ENCODE assay signal across 1 cellular context in the genomic region with DNA sequence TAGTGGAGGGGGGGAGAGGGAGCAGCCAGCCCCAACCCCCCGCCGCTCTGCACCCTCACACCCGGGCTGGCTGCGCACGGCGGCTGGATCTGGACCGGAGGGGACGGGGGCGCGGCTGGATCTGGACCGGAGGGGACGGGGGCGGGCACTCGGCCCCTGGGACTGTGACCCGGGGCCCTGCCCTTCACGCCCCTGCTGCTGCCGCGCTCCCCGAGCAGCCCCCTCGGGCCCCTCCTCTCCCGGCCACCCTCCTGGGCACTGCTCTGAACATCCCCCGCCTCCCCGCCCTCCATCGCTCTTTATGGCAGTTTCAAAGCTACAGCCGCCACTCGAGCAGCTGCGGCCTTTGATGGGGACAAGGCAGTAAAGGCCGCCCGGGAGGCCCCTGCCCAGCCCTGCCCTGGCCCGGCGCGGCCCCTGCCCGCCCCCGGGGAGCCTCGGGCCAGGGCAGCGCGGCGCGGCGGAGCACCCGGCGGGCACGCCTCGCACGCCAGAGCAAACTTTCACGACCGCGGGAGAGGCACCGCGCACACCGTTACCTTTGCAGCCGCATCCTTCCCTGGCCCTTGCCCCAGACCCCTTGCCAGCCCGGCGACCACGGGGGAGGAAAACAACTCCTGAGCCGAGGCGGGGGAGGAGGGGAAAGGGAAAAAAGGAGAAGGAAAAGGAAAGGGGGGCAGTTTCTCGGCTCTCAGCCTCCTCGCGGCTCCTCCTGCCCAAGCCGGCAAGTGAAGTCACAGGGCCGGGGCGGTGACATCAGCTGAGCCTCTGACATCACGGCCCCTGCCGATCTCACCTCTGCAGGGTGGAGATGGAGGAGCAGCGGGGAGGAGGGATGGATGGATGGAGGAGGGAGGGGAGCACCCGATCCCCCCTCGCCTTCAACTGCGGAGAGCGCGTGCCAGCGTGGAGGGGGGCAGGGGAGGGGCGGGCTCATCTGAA.
TF ChIP-seq lines count a peak whose summit lies in the region.

No MANE protein-coding gene starts in this region.

TF ChIP-seq in HepG2, 621 proteins besides CTCF, POLR2A, EP300 and RAD21 (continued from another document and continues in another):
- TF ChIP-seq, protein P1, sequence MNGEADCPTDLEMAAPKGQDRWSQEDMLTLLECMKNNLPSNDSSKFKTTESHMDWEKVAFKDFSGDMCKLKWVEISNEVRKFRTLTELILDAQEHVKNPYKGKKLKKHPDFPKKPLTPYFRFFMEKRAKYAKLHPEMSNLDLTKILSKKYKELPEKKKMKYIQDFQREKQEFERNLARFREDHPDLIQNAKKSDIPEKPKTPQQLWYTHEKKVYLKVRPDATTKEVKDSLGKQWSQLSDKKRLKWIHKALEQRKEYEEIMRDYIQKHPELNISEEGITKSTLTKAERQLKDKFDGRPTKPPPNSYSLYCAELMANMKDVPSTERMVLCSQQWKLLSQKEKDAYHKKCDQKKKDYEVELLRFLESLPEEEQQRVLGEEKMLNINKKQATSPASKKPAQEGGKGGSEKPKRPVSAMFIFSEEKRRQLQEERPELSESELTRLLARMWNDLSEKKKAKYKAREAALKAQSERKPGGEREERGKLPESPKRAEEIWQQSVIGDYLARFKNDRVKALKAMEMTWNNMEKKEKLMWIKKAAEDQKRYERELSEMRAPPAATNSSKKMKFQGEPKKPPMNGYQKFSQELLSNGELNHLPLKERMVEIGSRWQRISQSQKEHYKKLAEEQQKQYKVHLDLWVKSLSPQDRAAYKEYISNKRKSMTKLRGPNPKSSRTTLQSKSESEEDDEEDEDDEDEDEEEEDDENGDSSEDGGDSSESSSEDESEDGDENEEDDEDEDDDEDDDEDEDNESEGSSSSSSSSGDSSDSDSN (CRISPR knock-in tag; IDR thresholded peaks at IDR 0.05): no peak
- peak; percentile 38; the same call in 1 of the 2 replicates for TF ChIP-seq CREB1 (IDR thresholded peaks at IDR 0.05)
- TF ChIP-seq CREB1 (CRISPR knock-in tag; IDR thresholded peaks at IDR 0.05): no peak
- TF ChIP-seq TEAD2 (CRISPR knock-in tag; IDR thresholded peaks at IDR 0.05): no peak
- no peak for TF ChIP-seq SOX6 (IDR thresholded peaks at IDR 0.05)
- 0 out of 2 replicates have a peak, but pooled peaks have one; percentile 18 for TF ChIP-seq SOX6 (CRISPR knock-in tag; IDR thresholded peaks at IDR 0.05)
- no peak for TF ChIP-seq POLR2AphosphoS2 (IDR thresholded peaks at IDR 0.05; ENCODE audit: low read depth, low read length)
- TF ChIP-seq, protein P2, sequence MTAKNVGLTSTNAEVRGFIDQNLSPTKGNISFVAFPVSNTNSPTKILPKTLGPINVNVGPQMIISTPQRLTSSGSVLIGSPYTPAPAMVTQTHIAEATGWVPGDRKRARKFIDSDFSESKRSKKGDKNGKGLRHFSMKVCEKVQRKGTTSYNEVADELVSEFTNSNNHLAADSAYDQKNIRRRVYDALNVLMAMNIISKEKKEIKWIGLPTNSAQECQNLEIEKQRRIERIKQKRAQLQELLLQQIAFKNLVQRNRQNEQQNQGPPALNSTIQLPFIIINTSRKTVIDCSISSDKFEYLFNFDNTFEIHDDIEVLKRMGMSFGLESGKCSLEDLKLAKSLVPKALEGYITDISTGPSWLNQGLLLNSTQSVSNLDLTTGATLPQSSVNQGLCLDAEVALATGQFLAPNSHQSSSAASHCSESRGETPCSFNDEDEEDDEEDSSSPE (CRISPR knock-in tag; IDR thresholded peaks at IDR 0.05): no peak
- no peak for TF ChIP-seq ZNF230 (CRISPR knock-in tag; IDR thresholded peaks at IDR 0.05)
- TF ChIP-seq SP5 (CRISPR knock-in tag; IDR thresholded peaks at IDR 0.05; ENCODE audit: borderline replicate concordance, low read depth): peak; percentile 61; the same call in 1 of the 2 replicates
- no peak for TF ChIP-seq NAIF1 (CRISPR knock-in tag; IDR thresholded peaks at IDR 0.05; ENCODE audit: borderline replicate concordance)
- no peak for TF ChIP-seq DNMT1 (CRISPR knock-in tag; IDR thresholded peaks at IDR 0.05)
- TF ChIP-seq MAZ (IDR thresholded peaks at IDR 0.05; ENCODE audit: borderline replicate concordance, low read depth, low read length): no peak
- TF ChIP-seq MAZ (CRISPR knock-in tag; IDR thresholded peaks at IDR 0.05; ENCODE audit: low read depth): 0 out of 2 replicates have a peak, but pooled peaks have one; percentile 1
- no peak for TF ChIP-seq U2AF1 (optimal IDR thresholded peaks at IDR 0.05; ENCODE audit: low read depth, low read length)
- TF ChIP-seq SNRNP70 (IDR thresholded peaks at IDR 0.05; ENCODE audit: low read depth, low read length): no peak
- TF ChIP-seq SETDB1 (CRISPR knock-in tag; IDR thresholded peaks at IDR 0.05; ENCODE audit: borderline replicate concordance): no peak
- TF ChIP-seq IRF2 (CRISPR knock-in tag; IDR thresholded peaks at IDR 0.05): no peak
- peak; percentile 98 for TF ChIP-seq ZNF263 (CRISPR knock-in tag; IDR thresholded peaks at IDR 0.05)
- TF ChIP-seq, protein P3, sequence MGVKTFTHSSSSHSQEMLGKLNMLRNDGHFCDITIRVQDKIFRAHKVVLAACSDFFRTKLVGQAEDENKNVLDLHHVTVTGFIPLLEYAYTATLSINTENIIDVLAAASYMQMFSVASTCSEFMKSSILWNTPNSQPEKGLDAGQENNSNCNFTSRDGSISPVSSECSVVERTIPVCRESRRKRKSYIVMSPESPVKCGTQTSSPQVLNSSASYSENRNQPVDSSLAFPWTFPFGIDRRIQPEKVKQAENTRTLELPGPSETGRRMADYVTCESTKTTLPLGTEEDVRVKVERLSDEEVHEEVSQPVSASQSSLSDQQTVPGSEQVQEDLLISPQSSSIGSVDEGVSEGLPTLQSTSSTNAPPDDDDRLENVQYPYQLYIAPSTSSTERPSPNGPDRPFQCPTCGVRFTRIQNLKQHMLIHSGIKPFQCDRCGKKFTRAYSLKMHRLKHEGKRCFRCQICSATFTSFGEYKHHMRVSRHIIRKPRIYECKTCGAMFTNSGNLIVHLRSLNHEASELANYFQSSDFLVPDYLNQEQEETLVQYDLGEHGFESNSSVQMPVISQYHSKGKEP (CRISPR knock-in tag; IDR thresholded peaks at IDR 0.05): no peak
- no peak for TF ChIP-seq ZNF484 (CRISPR knock-in tag; IDR thresholded peaks at IDR 0.05; ENCODE audit: borderline replicate concordance, low read depth)
- no peak for TF ChIP-seq ASH2L (IDR thresholded peaks at IDR 0.05; ENCODE audit: insufficient read length, low read depth, low read length)
- TF ChIP-seq, protein P4, sequence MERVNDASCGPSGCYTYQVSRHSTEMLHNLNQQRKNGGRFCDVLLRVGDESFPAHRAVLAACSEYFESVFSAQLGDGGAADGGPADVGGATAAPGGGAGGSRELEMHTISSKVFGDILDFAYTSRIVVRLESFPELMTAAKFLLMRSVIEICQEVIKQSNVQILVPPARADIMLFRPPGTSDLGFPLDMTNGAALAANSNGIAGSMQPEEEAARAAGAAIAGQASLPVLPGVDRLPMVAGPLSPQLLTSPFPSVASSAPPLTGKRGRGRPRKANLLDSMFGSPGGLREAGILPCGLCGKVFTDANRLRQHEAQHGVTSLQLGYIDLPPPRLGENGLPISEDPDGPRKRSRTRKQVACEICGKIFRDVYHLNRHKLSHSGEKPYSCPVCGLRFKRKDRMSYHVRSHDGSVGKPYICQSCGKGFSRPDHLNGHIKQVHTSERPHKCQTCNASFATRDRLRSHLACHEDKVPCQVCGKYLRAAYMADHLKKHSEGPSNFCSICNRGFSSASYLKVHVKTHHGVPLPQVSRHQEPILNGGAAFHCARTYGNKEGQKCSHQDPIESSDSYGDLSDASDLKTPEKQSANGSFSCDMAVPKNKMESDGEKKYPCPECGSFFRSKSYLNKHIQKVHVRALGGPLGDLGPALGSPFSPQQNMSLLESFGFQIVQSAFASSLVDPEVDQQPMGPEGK (CRISPR knock-in tag; IDR thresholded peaks at IDR 0.05): peak; percentile 71
- TF ChIP-seq ELF3 (CRISPR knock-in tag; IDR thresholded peaks at IDR 0.05): no peak
- TF ChIP-seq, protein P5, sequence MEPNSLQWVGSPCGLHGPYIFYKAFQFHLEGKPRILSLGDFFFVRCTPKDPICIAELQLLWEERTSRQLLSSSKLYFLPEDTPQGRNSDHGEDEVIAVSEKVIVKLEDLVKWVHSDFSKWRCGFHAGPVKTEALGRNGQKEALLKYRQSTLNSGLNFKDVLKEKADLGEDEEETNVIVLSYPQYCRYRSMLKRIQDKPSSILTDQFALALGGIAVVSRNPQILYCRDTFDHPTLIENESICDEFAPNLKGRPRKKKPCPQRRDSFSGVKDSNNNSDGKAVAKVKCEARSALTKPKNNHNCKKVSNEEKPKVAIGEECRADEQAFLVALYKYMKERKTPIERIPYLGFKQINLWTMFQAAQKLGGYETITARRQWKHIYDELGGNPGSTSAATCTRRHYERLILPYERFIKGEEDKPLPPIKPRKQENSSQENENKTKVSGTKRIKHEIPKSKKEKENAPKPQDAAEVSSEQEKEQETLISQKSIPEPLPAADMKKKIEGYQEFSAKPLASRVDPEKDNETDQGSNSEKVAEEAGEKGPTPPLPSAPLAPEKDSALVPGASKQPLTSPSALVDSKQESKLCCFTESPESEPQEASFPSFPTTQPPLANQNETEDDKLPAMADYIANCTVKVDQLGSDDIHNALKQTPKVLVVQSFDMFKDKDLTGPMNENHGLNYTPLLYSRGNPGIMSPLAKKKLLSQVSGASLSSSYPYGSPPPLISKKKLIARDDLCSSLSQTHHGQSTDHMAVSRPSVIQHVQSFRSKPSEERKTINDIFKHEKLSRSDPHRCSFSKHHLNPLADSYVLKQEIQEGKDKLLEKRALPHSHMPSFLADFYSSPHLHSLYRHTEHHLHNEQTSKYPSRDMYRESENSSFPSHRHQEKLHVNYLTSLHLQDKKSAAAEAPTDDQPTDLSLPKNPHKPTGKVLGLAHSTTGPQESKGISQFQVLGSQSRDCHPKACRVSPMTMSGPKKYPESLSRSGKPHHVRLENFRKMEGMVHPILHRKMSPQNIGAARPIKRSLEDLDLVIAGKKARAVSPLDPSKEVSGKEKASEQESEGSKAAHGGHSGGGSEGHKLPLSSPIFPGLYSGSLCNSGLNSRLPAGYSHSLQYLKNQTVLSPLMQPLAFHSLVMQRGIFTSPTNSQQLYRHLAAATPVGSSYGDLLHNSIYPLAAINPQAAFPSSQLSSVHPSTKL (CRISPR knock-in tag; IDR thresholded peaks at IDR 0.05): 0 out of 2 replicates have a peak, but pooled peaks have one; percentile 8
- TF ChIP-seq KAT8 (CRISPR knock-in tag; IDR thresholded peaks at IDR 0.05): no peak
- TF ChIP-seq SNAPC2 (CRISPR knock-in tag; IDR thresholded peaks at IDR 0.05): no peak
- TF ChIP-seq, protein P6, sequence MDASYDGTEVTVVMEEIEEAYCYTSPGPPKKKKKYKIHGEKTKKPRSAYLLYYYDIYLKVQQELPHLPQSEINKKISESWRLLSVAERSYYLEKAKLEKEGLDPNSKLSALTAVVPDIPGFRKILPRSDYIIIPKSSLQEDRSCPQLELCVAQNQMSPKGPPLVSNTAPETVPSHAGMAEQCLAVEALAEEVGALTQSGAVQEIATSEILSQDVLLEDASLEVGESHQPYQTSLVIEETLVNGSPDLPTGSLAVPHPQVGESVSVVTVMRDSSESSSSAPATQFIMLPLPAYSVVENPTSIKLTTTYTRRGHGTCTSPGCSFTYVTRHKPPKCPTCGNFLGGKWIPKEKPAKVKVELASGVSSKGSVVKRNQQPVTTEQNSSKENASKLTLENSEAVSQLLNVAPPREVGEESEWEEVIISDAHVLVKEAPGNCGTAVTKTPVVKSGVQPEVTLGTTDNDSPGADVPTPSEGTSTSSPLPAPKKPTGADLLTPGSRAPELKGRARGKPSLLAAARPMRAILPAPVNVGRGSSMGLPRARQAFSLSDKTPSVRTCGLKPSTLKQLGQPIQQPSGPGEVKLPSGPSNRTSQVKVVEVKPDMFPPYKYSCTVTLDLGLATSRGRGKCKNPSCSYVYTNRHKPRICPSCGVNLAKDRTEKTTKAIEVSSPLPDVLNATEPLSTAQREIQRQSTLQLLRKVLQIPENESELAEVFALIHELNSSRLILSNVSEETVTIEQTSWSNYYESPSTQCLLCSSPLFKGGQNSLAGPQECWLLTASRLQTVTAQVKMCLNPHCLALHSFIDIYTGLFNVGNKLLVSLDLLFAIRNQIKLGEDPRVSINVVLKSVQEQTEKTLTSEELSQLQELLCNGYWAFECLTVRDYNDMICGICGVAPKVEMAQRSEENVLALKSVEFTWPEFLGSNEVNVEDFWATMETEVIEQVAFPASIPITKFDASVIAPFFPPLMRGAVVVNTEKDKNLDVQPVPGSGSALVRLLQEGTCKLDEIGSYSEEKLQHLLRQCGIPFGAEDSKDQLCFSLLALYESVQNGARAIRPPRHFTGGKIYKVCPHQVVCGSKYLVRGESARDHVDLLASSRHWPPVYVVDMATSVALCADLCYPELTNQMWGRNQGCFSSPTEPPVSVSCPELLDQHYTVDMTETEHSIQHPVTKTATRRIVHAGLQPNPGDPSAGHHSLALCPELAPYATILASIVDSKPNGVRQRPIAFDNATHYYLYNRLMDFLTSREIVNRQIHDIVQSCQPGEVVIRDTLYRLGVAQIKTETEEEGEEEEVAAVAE (CRISPR knock-in tag; IDR thresholded peaks at IDR 0.05; ENCODE audit: borderline replicate concordance): no peak
- no peak for TF ChIP-seq JDP2 (CRISPR knock-in tag; IDR thresholded peaks at IDR 0.05; ENCODE audit: borderline replicate concordance)
- peak; percentile 47; the same call in 1 of the 2 replicates for TF ChIP-seq PCBP1 (IDR thresholded peaks at IDR 0.05; ENCODE audit: borderline replicate concordance, low read depth, low read length)
- TF ChIP-seq SPEN (CRISPR knock-in tag; IDR thresholded peaks at IDR 0.05; ENCODE audit: low read depth): 0 out of 2 replicates have a peak, but pooled peaks have one; percentile 18
- TF ChIP-seq ZNF644 (CRISPR knock-in tag; IDR thresholded peaks at IDR 0.05; ENCODE audit: low read depth): no peak
- no peak for TF ChIP-seq ZNF296 (CRISPR knock-in tag; conservative IDR thresholded peaks at IDR 0.05)
- no peak for TF ChIP-seq KLF16 (CRISPR knock-in tag; IDR thresholded peaks at IDR 0.05)
- TF ChIP-seq, protein P7, sequence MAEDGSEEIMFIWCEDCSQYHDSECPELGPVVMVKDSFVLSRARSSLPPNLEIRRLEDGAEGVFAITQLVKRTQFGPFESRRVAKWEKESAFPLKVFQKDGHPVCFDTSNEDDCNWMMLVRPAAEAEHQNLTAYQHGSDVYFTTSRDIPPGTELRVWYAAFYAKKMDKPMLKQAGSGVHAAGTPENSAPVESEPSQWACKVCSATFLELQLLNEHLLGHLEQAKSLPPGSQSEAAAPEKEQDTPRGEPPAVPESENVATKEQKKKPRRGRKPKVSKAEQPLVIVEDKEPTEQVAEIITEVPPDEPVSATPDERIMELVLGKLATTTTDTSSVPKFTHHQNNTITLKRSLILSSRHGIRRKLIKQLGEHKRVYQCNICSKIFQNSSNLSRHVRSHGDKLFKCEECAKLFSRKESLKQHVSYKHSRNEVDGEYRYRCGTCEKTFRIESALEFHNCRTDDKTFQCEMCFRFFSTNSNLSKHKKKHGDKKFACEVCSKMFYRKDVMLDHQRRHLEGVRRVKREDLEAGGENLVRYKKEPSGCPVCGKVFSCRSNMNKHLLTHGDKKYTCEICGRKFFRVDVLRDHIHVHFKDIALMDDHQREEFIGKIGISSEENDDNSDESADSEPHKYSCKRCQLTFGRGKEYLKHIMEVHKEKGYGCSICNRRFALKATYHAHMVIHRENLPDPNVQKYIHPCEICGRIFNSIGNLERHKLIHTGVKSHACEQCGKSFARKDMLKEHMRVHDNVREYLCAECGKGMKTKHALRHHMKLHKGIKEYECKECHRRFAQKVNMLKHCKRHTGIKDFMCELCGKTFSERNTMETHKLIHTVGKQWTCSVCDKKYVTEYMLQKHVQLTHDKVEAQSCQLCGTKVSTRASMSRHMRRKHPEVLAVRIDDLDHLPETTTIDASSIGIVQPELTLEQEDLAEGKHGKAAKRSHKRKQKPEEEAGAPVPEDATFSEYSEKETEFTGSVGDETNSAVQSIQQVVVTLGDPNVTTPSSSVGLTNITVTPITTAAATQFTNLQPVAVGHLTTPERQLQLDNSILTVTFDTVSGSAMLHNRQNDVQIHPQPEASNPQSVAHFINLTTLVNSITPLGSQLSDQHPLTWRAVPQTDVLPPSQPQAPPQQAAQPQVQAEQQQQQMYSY (CRISPR knock-in tag; IDR thresholded peaks at IDR 0.05): peak; percentile 91
